In genomic region chr1:41498809-41499208, GRCh38 we compare ENCODE assay signal across 10 cellular contexts. TPM values are rescaled to one million over a fixed set of nuclear protein-coding genes. Genes with fewer than 3 reads are reported as not detected.
DNase-seq lines count a peak whose midpoint lies in the region; ATAC-seq, FAIRE-seq and TF ChIP-seq lines count a peak whose summit lies in the region.
"Had no signal": no experiment of that assay in that cellular context is flagged by ENCODE, and none has a peak within 500 bp of the region (broad histone marks: within the 10 kb centered on the region; RNA-seq: fewer than 3 reads in every experiment).

No MANE protein-coding gene starts in this region.

- peak overlapping the region; percentile 28 for H3K4me2 ChIP-seq in astrocyte (ENCODE audit: low read length)

- peaks cover 28% of the 10 kb centered on the region for H3K4me1 Mint-ChIP-seq in astrocyte (ENCODE audit: low read depth, unreplicated experiment)
- peaks cover 12% of the 10 kb centered on the region for H3K4me1 Mint-ChIP-seq in CD14-positive monocyte

- TF ChIP-seq POLR2A in tibial nerve (IDR thresholded peaks at IDR 0.05): no peak

- TF ChIP-seq CTCF in astrocyte (IDR thresholded peaks at IDR 0.05; ENCODE audit: insufficient read depth, low read depth, low read length): no peak
- TF ChIP-seq CTCF in kidney (IDR thresholded peaks at IDR 0.05; ENCODE audit: borderline replicate concordance, extremely low read depth, insufficient read depth): no peak
- TF ChIP-seq CTCF in tibial nerve (IDR thresholded peaks at IDR 0.05): peak in 1 of 5 experiments; percentile 7
- no peak for TF ChIP-seq CTCF in CD14-positive monocyte (IDR thresholded peaks at IDR 0.05)

- no peaks in the 10 kb centered on the region for H3K9me3 ChIP-seq in astrocyte (ENCODE audit: insufficient read depth, low read depth, low read length)
- H3K9me3 ChIP-seq in kidney (ENCODE audit: control insufficient read depth in 1 of 2, low read length in 2 of 2): no peaks in the 10 kb centered on the region
- H3K9me3 ChIP-seq in tibial nerve: no peaks in the 10 kb centered on the region

- H3K4me3 Mint-ChIP-seq in astrocyte (ENCODE audit: unreplicated experiment): no peak overlapping the region
- no peak overlapping the region for H3K4me3 Mint-ChIP-seq in CD14-positive monocyte

- no peak for ATAC-seq in HG02642 (IDR thresholded peaks at IDR 0.05; ENCODE audit: poor library complexity, unreplicated experiment)
- ATAC-seq in HG03097 (IDR thresholded peaks at IDR 0.05; ENCODE audit: low FRiP score, unreplicated experiment): no peak

- H3K27ac Mint-ChIP-seq in astrocyte (ENCODE audit: unreplicated experiment): peak overlapping the region; percentile 26
- H3K27ac Mint-ChIP-seq in CD14-positive monocyte: no peak overlapping the region

- H3K4me1 ChIP-seq in astrocyte (ENCODE audit: insufficient read depth, low read length) (peaks cover 46% of the 10 kb centered on the region), kidney (ENCODE audit: control insufficient read depth in 1 of 2, insufficient read depth in 1 of 2, low read depth in 1 of 2, low read length in 2 of 2) (peaks cover 23 to 43% of the 10 kb centered on the region in 2 donors), tibial nerve (peaks cover 0 to 52% (median 22%) of the 10 kb centered on the region in 4 donors)

- H3K36me3 Mint-ChIP-seq in astrocyte (ENCODE audit: low read depth, unreplicated experiment) (no peaks in the 10 kb centered on the region), CD14-positive monocyte (no peaks in the 10 kb centered on the region)

- 74 to 77% methylated on average over 9 to 12 of the region's 12 CpGs for WGBS in tibial nerve, 2 donors

- TF ChIP-seq EP300 in tibial nerve (IDR thresholded peaks at IDR 0.05): peak; percentile 49 to 79

- intact Hi-C loops in kidney (cut with DNase I): no loop called here
- intact Hi-C loops in CD14-positive monocyte (cut with micrococcal nuclease): no loop called here

- H4K20me1 ChIP-seq in astrocyte (ENCODE audit: insufficient read depth, low read length): no peaks in the 10 kb centered on the region

- FAIRE-seq in astrocyte (lab: Jason Lieb, UNC): no peak
- FAIRE-seq in kidney (lab: Jason Lieb, UNC): no peak

- H2AFZ ChIP-seq in astrocyte (ENCODE audit: low read depth, low read length): no peak overlapping the region

- DNase-seq in HK-2 (ENCODE audit: unreplicated experiment): peak; percentile 69
- no peak for DNase-seq in astrocyte (ENCODE audit: low read depth)
- DNase-seq in kidney: peak; percentile 95
- no peak for DNase-seq in tibial nerve (ENCODE audit: low spot score in 2 of 2)
- DNase-seq in NCI-H748 treated with DMSO at 0.1 percent for 48 hours (lab: John Stamatoyannopoulos, UW): no peak
- no peak for DNase-seq in CD14-positive monocyte (ENCODE audit: low spot score)
- DNase-seq: OCI-M1 had no signal

- H3K9ac ChIP-seq in astrocyte (ENCODE audit: low read length) (no peak overlapping the region), kidney (ENCODE audit: low read length in 2 of 2) (peak overlapping the region in 1 of 2 donors; percentile 46)

- no peak overlapping the region for H3K27ac ChIP-seq in astrocyte (ENCODE audit: low read depth, low read length)
- H3K27ac ChIP-seq in kidney (ENCODE audit: low read depth in 2 of 2, low read length in 2 of 2): peak overlapping the region in 1 of 2 donors; percentile 63
- peak overlapping the region in 3 of 4 donors; percentile 2 to 97 (median 65) for H3K27ac ChIP-seq in tibial nerve

- H3K36me3 ChIP-seq in astrocyte (ENCODE audit: insufficient read depth, low read length) (no peaks in the 10 kb centered on the region), kidney (ENCODE audit: control insufficient read depth in 1 of 2, insufficient read depth in 2 of 2, low read length in 2 of 2) (no peaks in the 10 kb centered on the region), tibial nerve (no peaks in the 10 kb centered on the region)

- no peaks in the 10 kb centered on the region for H3K79me2 ChIP-seq in astrocyte (ENCODE audit: insufficient read depth, low read length)

- no peaks in the 10 kb centered on the region for H3K27me3 ChIP-seq in astrocyte (ENCODE audit: insufficient read depth, low read length)
- no peaks in the 10 kb centered on the region for H3K27me3 ChIP-seq in tibial nerve

- H3K27me3 Mint-ChIP-seq in astrocyte (ENCODE audit: low read depth, unreplicated experiment) (peaks cover 7% of the 10 kb centered on the region), CD14-positive monocyte (ENCODE audit: low read depth in 3 of 3) (peaks cover 13 to 28% (median 17%) of the 10 kb centered on the region in 3 donors)

- H3K4me3 ChIP-seq in astrocyte (ENCODE audit: insufficient read depth, low read depth, low read length): no peak overlapping the region
- no peak overlapping the region for H3K4me3 ChIP-seq in kidney (ENCODE audit: low read length in 2 of 2)
- no peak overlapping the region for H3K4me3 ChIP-seq in tibial nerve

- H3K9me3 Mint-ChIP-seq in astrocyte (ENCODE audit: unreplicated experiment): peaks cover 2% of the 10 kb centered on the region
- no peaks in the 10 kb centered on the region for H3K9me3 Mint-ChIP-seq in CD14-positive monocyte

RNA-seq across cellular contexts. Expression of gene EDN2, which starts 14.3 kb away (rescaled TPM):
- total RNA-seq in astrocyte: 0.45 TPM in 1 of 2 replicates, not detected in the other
- 2.9 TPM for total RNA-seq in kidney
- polyA plus RNA-seq in kidney (ENCODE audit: insufficient read depth, low read depth, low replicate concordance): 2.3 TPM
- total RNA-seq in tibial nerve: 1 to 10 TPM in 1 of 4 donors, under 1 TPM in 1, not detected in 2; 0.78 to 3.1 TPM
- not detected for polyA plus RNA-seq in CD14-positive monocyte
- total RNA-seq: kidney epithelial cell had no signal

Comparison
In these comparisons a context has a peak if more than half of its experiments do, and no peak if none do; other contexts are left out.
1. DNase-seq: peak in HK-2 (single experiment) and kidney (single experiment); none in astrocyte (single experiment), tibial nerve (0 of 2), NCI-H748 treated with DMSO at 0.1 percent for 48 hours (single experiment) and CD14-positive monocyte (single experiment).